In genomic region chr15:26805470-26805869, GRCh38 we compare ENCODE assay signal across 22 cellular contexts. TPM values are rescaled to one million over a fixed set of nuclear protein-coding genes. Genes with fewer than 3 reads are reported as not detected.
"Had no signal": no experiment of that assay in that cellular context is flagged by ENCODE, and none has a peak within 500 bp of the region (broad histone marks: within the 10 kb centered on the region; RNA-seq: fewer than 3 reads in every experiment).

No MANE protein-coding gene starts in this region.

- H3K9me3 ChIP-seq: psoas muscle, tibial artery had no signal

- H3K36me3 ChIP-seq: tibial artery had no signal

- H3K27ac ChIP-seq: foreskin keratinocyte, hepatocyte, psoas muscle, tibial artery had no signal

- DNase-seq: activated CD4-positive, alpha-beta T cell treated with anti-CD3 and anti-CD28 coated beads for 1 hour; activated CD4-positive, alpha-beta T cell treated with anti-CD3 and anti-CD28 coated beads, Interleukin-2, amount 50 U/mL, for 1 hour; activated CD8-positive, alpha-beta T cell treated with anti-CD3 and anti-CD28 coated beads, Interleukin-2, amount 10 ng/mL, durations not matched to agents 7 days and 5 days; activated gamma-delta T cell; aorta; dermis blood vessel endothelial cell; effector CD8-positive, alpha-beta T cell; erythroblast; foreskin keratinocyte; kidney glomerular epithelial cell; left ventricle myocardium superior; mammary epithelial cell; psoas muscle; right cardiac atrium; stimulated activated CD4-positive, alpha-beta T cell treated with anti-CD3 and anti-CD28 coated beads, Interleukin-12 subunit alpha, Interleukin-12 subunit beta, amount 100 ng/mL, for 4 hours; stimulated activated CD4-positive, alpha-beta T cell treated with anti-CD3 and anti-CD28 coated beads, Interleukin-1b, Interleukin-23, amount 100 ng/mL, for 48 hours; stimulated activated naive CD8-positive, alpha-beta T cell treated with anti-CD3 and anti-CD28 coated beads, Interleukin-15, amount 100 ng/mL, for 72 hours; tibial artery had no signal

- H3K4me3 ChIP-seq: hepatocyte, psoas muscle, tibial artery had no signal

- H3K4me1 ChIP-seq: foreskin keratinocyte, psoas muscle, tibial artery had no signal

- H3K27me3 ChIP-seq: foreskin keratinocyte, hepatocyte, tibial artery had no signal

RNA-seq across cellular contexts. Expression of gene GABRB3, which starts 32.6 kb away (rescaled TPM):
- total RNA-seq: activated T-helper 1 cell treated with anti-CD3 and anti-CD28 coated beads, Interleukin-12 subunit alpha, Interleukin-12 subunit beta, Interleukin-2, Interleukin-4 antibody, amounts not matched to agents 30 ng/mL and 10 ng/mL and 1 ng/mL, durations not matched to agents 14 hours and 24 hours and 36 hours; glomerular endothelial cell; natural killer cell treated with Interleukin-12 subunit alpha and Interleukin-12 subunit beta and Interleukin-15 and Interleukin-18, amount 100 ng/mL, for 72 hours had no signal
